15 cellular contexts compared by ENCODE assay signal in the genomic region with DNA sequence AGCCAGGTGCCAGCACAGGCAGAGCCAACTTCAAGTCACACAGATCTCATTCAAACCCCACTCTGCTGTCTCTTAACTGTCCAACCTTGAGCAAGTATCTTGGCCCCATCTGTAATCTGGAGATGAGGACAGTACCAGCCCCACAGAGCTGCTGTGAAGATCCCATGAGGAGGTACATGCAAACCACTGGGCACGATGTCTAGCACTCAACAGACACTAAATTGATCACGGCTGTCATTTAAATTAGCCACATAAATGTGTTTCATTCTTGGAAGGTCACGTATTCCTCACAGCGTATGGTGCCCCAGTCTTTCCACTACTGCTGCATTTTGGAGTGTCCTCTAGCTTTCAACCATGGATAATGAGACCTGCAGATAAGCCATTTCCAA.
A peak's percentile ranks its signal among the peaks of the same experiment; 100 is the strongest.
DNase-seq lines count a peak whose midpoint lies in the region; ATAC-seq and TF ChIP-seq lines count a peak whose summit lies in the region.
"Had no signal": no experiment of that assay in that cellular context is flagged by ENCODE, and none has a peak within 500 bp of the region (broad histone marks: within the 10 kb centered on the region; RNA-seq: fewer than 3 reads in every experiment).

No MANE protein-coding gene starts in this region.

- peaks cover 71% of the 10 kb centered on the region for H3K4me1 Mint-ChIP-seq in activated CD8-positive, alpha-beta memory T cell treated with anti-CD3 and anti-CD28 coated beads, Interleukin-2, amount 10 ng/mL, durations not matched to agents 7 days and 5 days
- H3K4me1 Mint-ChIP-seq in effector memory CD8-positive, alpha-beta T cell (ENCODE audit: low read depth in 2 of 2) = peaks cover 68 to 74% of the 10 kb centered on the region in 2 donors
- peaks cover 62% of the 10 kb centered on the region for H3K4me1 Mint-ChIP-seq in stimulated activated naive CD8-positive, alpha-beta T cell treated with anti-CD3 and anti-CD28 coated beads, Interleukin-15, amount 100 ng/mL, for 72 hours

- peaks cover 51% of the 10 kb centered on the region for H3K36me3 ChIP-seq in OCI-LY7 (ENCODE audit: insufficient read depth, low read length)
- H3K36me3 ChIP-seq: colonic mucosa, heart left ventricle had no signal

- H3K9me3 Mint-ChIP-seq in activated CD8-positive, alpha-beta memory T cell treated with anti-CD3 and anti-CD28 coated beads, Interleukin-2, amount 10 ng/mL, durations not matched to agents 7 days and 5 days (ENCODE audit: low read depth) = peaks cover 13% of the 10 kb centered on the region
- peaks cover 2 to 8% of the 10 kb centered on the region in 2 donors for H3K9me3 Mint-ChIP-seq in effector memory CD8-positive, alpha-beta T cell
- H3K9me3 Mint-ChIP-seq in stimulated activated naive CD8-positive, alpha-beta T cell treated with anti-CD3 and anti-CD28 coated beads, Interleukin-15, amount 100 ng/mL, for 72 hours = peaks cover 11 to 39% of the 10 kb centered on the region in 2 donors

- intact Hi-C loops in OCI-LY7 (cut with micrococcal nuclease; ENCODE audit: unreplicated experiment) = loop anchor here (2.0 kb wide), 1 partner anchor 59 kb away; no protein-coding TSS in a partner anchor

- H4K20me1 ChIP-seq in OCI-LY7 (ENCODE audit: insufficient read depth, low read length) = no peaks in the 10 kb centered on the region

- peak overlapping the region; percentile 47 for H3K4me3 ChIP-seq in OCI-LY7 (ENCODE audit: low read depth, low read length, poor library complexity, severe bottlenecking)
- H3K4me3 ChIP-seq: A549, colonic mucosa, heart left ventricle had no signal

- peaks cover 60% of the 10 kb centered on the region for H3K4me1 ChIP-seq in OCI-LY7 (ENCODE audit: insufficient read depth, low read length, poor library complexity, severe bottlenecking)
- H3K4me1 ChIP-seq: A549, colonic mucosa had no signal

- no peaks in the 10 kb centered on the region for H3K9me2 ChIP-seq in OCI-LY7 (ENCODE audit: insufficient read depth, low read length)

- peak overlapping the region; percentile 95 for H3K27ac ChIP-seq in OCI-LY7 (ENCODE audit: low read depth, low read length, poor library complexity, severe bottlenecking)
- H3K27ac ChIP-seq: A549 had no signal

- no peak for DNase-seq in activated CD8-positive, alpha-beta memory T cell treated with anti-CD3 and anti-CD28 coated beads, Interleukin-2, amount 10 ng/mL, durations not matched to agents 7 days and 5 days
- DNase-seq in activated CD8-positive, alpha-beta memory T cell treated with anti-CD3 and anti-CD28 coated beads, Interleukin-2, amount 50 U/mL, for 48 hours = no peak
- DNase-seq in OCI-LY7 (ENCODE audit: low spot score) = no peak
- no peak for DNase-seq in effector memory CD8-positive, alpha-beta T cell
- no peak for DNase-seq in stimulated activated naive CD8-positive, alpha-beta T cell treated with anti-CD3 and anti-CD28 coated beads, Interleukin-15, amount 100 ng/mL, for 72 hours
- DNase-seq in stimulated activated CD4-positive, alpha-beta T cell treated with anti-CD3 and anti-CD28 coated beads, Interleukin-4, amount 100 ng/mL, for 24 hours = no peak
- no peak for DNase-seq in HPDE6-E6E7 (ENCODE audit: extremely low spot score)
- DNase-seq: colonic mucosa, heart left ventricle, NCI-H187 treated with DMSO at 0.1 percent for 48 hours, NCI-H524 treated with DMSO at 0.1 percent for 48 hours, substantia nigra had no signal

- no TSS peak for BruUV-seq in OCI-LY7 (replicated peaks; lab: Mats Ljungman, UMichigan)

- no peak overlapping the region for H2AFZ ChIP-seq in OCI-LY7 (ENCODE audit: low read length)

- no peaks in the 10 kb centered on the region for H3K27me3 Mint-ChIP-seq in activated CD8-positive, alpha-beta memory T cell treated with anti-CD3 and anti-CD28 coated beads, Interleukin-2, amount 10 ng/mL, durations not matched to agents 7 days and 5 days
- no peaks in the 10 kb centered on the region for H3K27me3 Mint-ChIP-seq in effector memory CD8-positive, alpha-beta T cell
- H3K27me3 Mint-ChIP-seq in stimulated activated naive CD8-positive, alpha-beta T cell treated with anti-CD3 and anti-CD28 coated beads, Interleukin-15, amount 100 ng/mL, for 72 hours = no peaks in the 10 kb centered on the region

- peak overlapping the region; percentile 56 for H3K4me3 Mint-ChIP-seq in activated CD8-positive, alpha-beta memory T cell treated with anti-CD3 and anti-CD28 coated beads, Interleukin-2, amount 10 ng/mL, durations not matched to agents 7 days and 5 days
- H3K4me3 Mint-ChIP-seq in effector memory CD8-positive, alpha-beta T cell = peak overlapping the region; percentile 64 to 80
- peak overlapping the region; percentile 60 to 70 for H3K4me3 Mint-ChIP-seq in stimulated activated naive CD8-positive, alpha-beta T cell treated with anti-CD3 and anti-CD28 coated beads, Interleukin-15, amount 100 ng/mL, for 72 hours

- no peaks in the 10 kb centered on the region for H3K79me2 ChIP-seq in OCI-LY7 (ENCODE audit: insufficient read depth, low read depth, low read length)

- peak overlapping the region; percentile 95 for H3K27ac Mint-ChIP-seq in activated CD8-positive, alpha-beta memory T cell treated with anti-CD3 and anti-CD28 coated beads, Interleukin-2, amount 10 ng/mL, durations not matched to agents 7 days and 5 days
- peak overlapping the region; percentile 90 to 98 for H3K27ac Mint-ChIP-seq in effector memory CD8-positive, alpha-beta T cell
- peak overlapping the region; percentile 66 to 69 for H3K27ac Mint-ChIP-seq in stimulated activated naive CD8-positive, alpha-beta T cell treated with anti-CD3 and anti-CD28 coated beads, Interleukin-15, amount 100 ng/mL, for 72 hours

- no peak for TF ChIP-seq CTCF in OCI-LY7 (conservative IDR thresholded peaks at IDR 0.05; ENCODE audit: low read length)

- peaks cover 32% of the 10 kb centered on the region for H3K9me3 ChIP-seq in OCI-LY7 (ENCODE audit: low read length)
- H3K9me3 ChIP-seq: colonic mucosa had no signal

- peak overlapping the region; percentile 79 for H3K4me2 ChIP-seq in OCI-LY7 (ENCODE audit: low read length)
- H3K4me2 ChIP-seq: A549 had no signal

- POLR2A ChIA-PET in OCI-LY7 (lab: Charles Lee) = interaction anchor here (0.5 to 3.1 kb wide), 6 partner anchors 10 to 166 kb away, joined by 3 to 18 read pairs (median 6); no protein-coding TSS in a partner anchor

- CTCF ChIA-PET in activated CD8-positive, alpha-beta memory T cell treated with anti-CD3 and anti-CD28 coated beads, Interleukin-2, amount 10 ng/mL, durations not matched to agents 7 days and 5 days (lab: Charles Lee) = interaction anchor here (0.5 to 2.4 kb wide), 6 partner anchors 10 to 41 kb away, joined by 3 to 8 read pairs (median 4); no protein-coding TSS in a partner anchor
- CTCF ChIA-PET in OCI-LY7 (lab: Charles Lee; ENCODE audit: unreplicated experiment) = no interaction called here

- H3K36me3 Mint-ChIP-seq in activated CD8-positive, alpha-beta memory T cell treated with anti-CD3 and anti-CD28 coated beads, Interleukin-2, amount 10 ng/mL, durations not matched to agents 7 days and 5 days = peaks cover 41% of the 10 kb centered on the region
- peaks cover 3% of the 10 kb centered on the region for H3K36me3 Mint-ChIP-seq in effector memory CD8-positive, alpha-beta T cell (ENCODE audit: insufficient read depth)

- ATAC-seq in activated CD8-positive, alpha-beta memory T cell treated with anti-CD3 and anti-CD28 coated beads, Interleukin-2, amount 10 ng/mL, durations not matched to agents 7 days and 5 days = no peak
- ATAC-seq in effector memory CD8-positive, alpha-beta T cell (replicated peaks) = no peak
- ATAC-seq in stimulated activated naive CD8-positive, alpha-beta T cell treated with anti-CD3 and anti-CD28 coated beads, Interleukin-15, amount 100 ng/mL, for 72 hours = no peak
- no peak for ATAC-seq in HG02571 (IDR thresholded peaks at IDR 0.05; ENCODE audit: unreplicated experiment)
- ATAC-seq: A549, SK-N-SH treated with all-trans-retinoic acid at 6 μM for 48 hours had no signal
